In the genomic region with DNA sequence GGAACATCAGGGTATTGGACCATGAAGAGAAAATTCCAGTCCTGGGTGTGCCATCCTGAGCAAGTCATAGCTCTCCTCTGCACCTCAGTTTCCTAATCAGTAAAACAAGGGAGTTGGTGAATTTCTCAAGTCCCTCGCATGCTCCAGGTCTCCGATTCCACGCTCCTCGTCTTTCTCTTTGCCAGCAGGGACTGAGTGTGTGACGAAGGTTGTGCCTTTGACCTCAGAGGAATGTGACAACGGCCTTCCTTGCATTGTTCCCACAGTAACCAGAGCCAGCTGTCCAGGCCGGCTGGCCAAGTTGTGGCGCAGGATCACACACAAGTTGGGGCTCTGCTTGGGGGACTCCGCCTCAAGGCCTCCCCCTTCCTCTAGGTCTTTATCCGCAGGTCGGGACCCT, we compare ENCODE assay signal across 11 cellular contexts.
DNase-seq lines count a peak whose midpoint lies in the region; ATAC-seq and TF ChIP-seq lines count a peak whose summit lies in the region.
"Had no signal": no experiment of that assay in that cellular context is flagged by ENCODE, and none has a peak within 500 bp of the region (broad histone marks: within the 10 kb centered on the region; RNA-seq: fewer than 3 reads in every experiment).

No MANE protein-coding gene starts in this region.

- TF ChIP-seq CTCF in AG09319 (IDR thresholded peaks at IDR 0.05; ENCODE audit: low read depth, low read length) (no peak), chondrocyte (IDR thresholded peaks at IDR 0.05) (no peak), left ventricle myocardium inferior (IDR thresholded peaks at IDR 0.05; ENCODE audit: borderline replicate concordance) (no peak), osteoblast (IDR thresholded peaks at IDR 0.05; ENCODE audit: extremely low read depth, low read depth, low read length) (no peak)

- no peak overlapping the region for H3K4me2 ChIP-seq in osteoblast (ENCODE audit: insufficient read depth, low read length)

- peaks cover 51% of the 10 kb centered on the region for H3K4me1 ChIP-seq in left ventricle myocardium inferior
- H3K4me1 ChIP-seq in osteoblast (ENCODE audit: insufficient read depth, low read length): peaks cover 6% of the 10 kb centered on the region

- no peaks in the 10 kb centered on the region for H3K36me3 Mint-ChIP-seq in chondrocyte (ENCODE audit: low read depth)

- H3K9me3 ChIP-seq in left ventricle myocardium inferior (replicated peaks) (no peaks in the 10 kb centered on the region), osteoblast (ENCODE audit: low read depth, low read length) (no peaks in the 10 kb centered on the region)
- H3K9me3 ChIP-seq: mucosa of descending colon had no signal

- H3K4me3 Mint-ChIP-seq in chondrocyte (ENCODE audit: unreplicated experiment): no peak overlapping the region
- H3K4me3 Mint-ChIP-seq: T-helper 2 cell treated with Interferon-gamma antibody and Interleukin-4, amounts not matched to agents 5 μg/mL and 100 μg/mL, for 36 hours had no signal

- peaks cover 13% of the 10 kb centered on the region for H4K20me1 ChIP-seq in osteoblast (ENCODE audit: insufficient read depth, low read length)

- H3K4me3 ChIP-seq in left ventricle myocardium inferior (peak overlapping the region; percentile 34), osteoblast (ENCODE audit: insufficient read depth, low read length) (no peak overlapping the region)
- H3K4me3 ChIP-seq: mucosa of descending colon had no signal

- no peaks in the 10 kb centered on the region for H3K9me3 Mint-ChIP-seq in chondrocyte (ENCODE audit: low read depth)
- H3K9me3 Mint-ChIP-seq: T-helper 2 cell treated with Interferon-gamma antibody and Interleukin-4, amounts not matched to agents 5 μg/mL and 100 μg/mL, for 36 hours had no signal

- H2AFZ ChIP-seq in osteoblast (ENCODE audit: low read length): no peak overlapping the region

- ATAC-seq in GM21825 (IDR thresholded peaks at IDR 0.05; ENCODE audit: unreplicated experiment): no peak
- ATAC-seq: mucosa of descending colon had no signal

- intact Hi-C loops in left ventricle myocardium inferior (cut with micrococcal nuclease): no loop called here

- H3K4me1 Mint-ChIP-seq in chondrocyte (ENCODE audit: low read depth): peaks cover 37% of the 10 kb centered on the region

- H3K27me3 Mint-ChIP-seq in chondrocyte (ENCODE audit: low read depth): no peaks in the 10 kb centered on the region

- H3K27me3 ChIP-seq in left ventricle myocardium inferior (ENCODE audit: low read depth): no peaks in the 10 kb centered on the region
- no peaks in the 10 kb centered on the region for H3K27me3 ChIP-seq in osteoblast (ENCODE audit: insufficient read depth, low read length)

- DNase-seq in AG09319 (ENCODE audit: extremely low read depth, low read depth) (peak; percentile 89), chondrocyte (ENCODE audit: low spot score) (no peak), left ventricle myocardium inferior (peak; percentile 56), osteoblast (ENCODE audit: insufficient read length, low spot score, missing footprints) (peak; percentile 11), SHP77 treated with DMSO at 0.1 percent for 48 hours (lab: John Stamatoyannopoulos, UW) (no peak), Ammon's horn (ENCODE audit: low spot score) (no peak), NCI-H146 treated with DMSO at 0.1 percent for 48 hours (lab: John Stamatoyannopoulos, UW; ENCODE audit: unreplicated experiment) (no peak)
- DNase-seq: mucosa of descending colon, NCI-H2081 had no signal

- H3K36me3 ChIP-seq in left ventricle myocardium inferior (no peaks in the 10 kb centered on the region), osteoblast (ENCODE audit: insufficient read depth, low read length) (no peaks in the 10 kb centered on the region)

- peak overlapping the region; percentile 86 for H3K27ac ChIP-seq in left ventricle myocardium inferior (replicated peaks)
- no peak overlapping the region for H3K27ac ChIP-seq in osteoblast (ENCODE audit: low read depth, low read length)

- H3K79me2 ChIP-seq in osteoblast (ENCODE audit: insufficient read depth, low read length): no peaks in the 10 kb centered on the region

- peak overlapping the region; percentile 74 for H3K27ac Mint-ChIP-seq in chondrocyte (ENCODE audit: unreplicated experiment)
- H3K27ac Mint-ChIP-seq: T-helper 2 cell treated with Interferon-gamma antibody and Interleukin-4, amounts not matched to agents 5 μg/mL and 100 μg/mL, for 36 hours had no signal

Comparison
In these comparisons a context has a peak if more than half of its experiments do, and no peak if none do; other contexts are left out.
1. DNase-seq: peak in AG09319 (single experiment), left ventricle myocardium inferior (single experiment) and osteoblast (single experiment); none in chondrocyte (single experiment), SHP77 treated with DMSO at 0.1 percent for 48 hours (single experiment), Ammon's horn (single experiment) and NCI-H146 treated with DMSO at 0.1 percent for 48 hours (single experiment).